Comparison of ENCODE assay signal across 8 cellular contexts in the genomic region with DNA sequence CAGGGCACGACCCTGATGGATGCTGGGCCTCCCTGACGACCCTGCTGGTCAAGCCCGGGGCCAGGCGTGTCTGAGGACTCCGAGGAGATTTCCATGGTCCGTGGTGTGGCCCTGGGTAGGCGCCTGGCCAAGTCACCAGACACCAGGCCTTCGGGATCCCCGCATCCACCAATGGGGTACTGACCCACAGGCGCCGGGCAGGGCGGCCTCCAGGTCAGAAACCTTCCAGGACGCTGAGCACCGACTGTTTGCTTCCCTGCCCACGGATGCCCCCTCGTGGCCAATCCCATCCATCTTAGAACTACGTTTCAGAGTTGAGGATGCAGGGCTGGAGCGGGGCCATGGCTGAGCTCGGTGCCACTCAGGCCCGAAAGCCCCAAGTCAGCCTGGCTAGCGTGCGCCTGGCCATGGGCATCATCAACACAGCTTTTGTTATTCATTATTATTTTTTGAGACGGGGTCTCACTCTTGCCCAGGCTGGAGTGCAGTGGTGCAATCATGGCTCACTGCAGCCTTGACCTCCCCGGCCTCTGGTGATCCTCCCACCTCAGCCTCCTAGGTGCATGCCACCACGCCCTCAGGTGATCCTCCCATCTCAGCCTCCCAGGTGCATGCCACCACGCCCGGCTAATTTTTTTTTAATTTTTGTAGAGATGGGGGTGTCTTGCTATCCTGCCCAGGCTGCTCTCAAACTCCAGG. TPM values are rescaled to one million over a fixed set of nuclear protein-coding genes. Genes with fewer than 3 reads are reported as not detected.
DNase-seq lines count a peak whose midpoint lies in the region; ATAC-seq and TF ChIP-seq lines count a peak whose summit lies in the region.

No MANE protein-coding gene starts in this region.

- H3K9me3 ChIP-seq in esophagus squamous epithelium, result no peaks in the 10 kb centered on the region

- peaks cover 37% of the 10 kb centered on the region for H3K27me3 Mint-ChIP-seq in stimulated activated memory B cell treated with anti-CD40 and anti-IgM and Interleukin-4, amounts not matched to agents 10 μg/mL and 1 μg/mL and 100 μg/mL, for 72 hours

- DNase-seq in AG20443 (ENCODE audit: low spot score), result peak; percentile 91
- peak; percentile 88 for DNase-seq in GM20000 (ENCODE audit: low spot score)
- DNase-seq in NCI-H82 treated with DMSO at 0.1 percent for 48 hours (lab: John Stamatoyannopoulos, UW; ENCODE audit: unreplicated experiment), result peak; percentile 14
- peak; percentile 20 for DNase-seq in activated T-cell treated with anti-CD3 and anti-CD28 coated beads for 24 hours (ENCODE audit: low read depth)
- DNase-seq in esophagus squamous epithelium (lab: John Stamatoyannopoulos, UW), result no peak
- DNase-seq in myocyte (ENCODE audit: low read depth), result peak; percentile 52

- H3K4me1 ChIP-seq in esophagus squamous epithelium, result peaks cover 0 to 16% (median 0%) of the 10 kb centered on the region in 3 donors

- no peak overlapping the region for H3K27ac ChIP-seq in esophagus squamous epithelium

- H3K36me3 ChIP-seq in esophagus squamous epithelium, result no peaks in the 10 kb centered on the region

- no peaks in the 10 kb centered on the region for H3K36me3 Mint-ChIP-seq in stimulated activated memory B cell treated with anti-CD40 and anti-IgM and Interleukin-4, amounts not matched to agents 10 μg/mL and 1 μg/mL and 100 μg/mL, for 72 hours

- no peak overlapping the region for H3K4me3 Mint-ChIP-seq in stimulated activated memory B cell treated with anti-CD40 and anti-IgM and Interleukin-4, amounts not matched to agents 10 μg/mL and 1 μg/mL and 100 μg/mL, for 72 hours

- H3K4me3 ChIP-seq in esophagus squamous epithelium, result no peak overlapping the region

- ATAC-seq in stimulated activated memory B cell treated with anti-CD40 and anti-IgM and Interleukin-4, amounts not matched to agents 10 μg/mL and 1 μg/mL and 100 μg/mL, for 72 hours, result peak; percentile 68
- no peak for ATAC-seq in GM21529 (IDR thresholded peaks at IDR 0.05; ENCODE audit: unreplicated experiment)

- H3K27ac Mint-ChIP-seq in stimulated activated memory B cell treated with anti-CD40 and anti-IgM and Interleukin-4, amounts not matched to agents 10 μg/mL and 1 μg/mL and 100 μg/mL, for 72 hours, result peak overlapping the region; percentile 3

- WGBS in esophagus squamous epithelium, 2 donors, result 22 to 35% methylated on average over 13 of the region's 27 CpGs

- peaks cover 0 to 74% (median 0%) of the 10 kb centered on the region in 4 donors for H3K27me3 ChIP-seq in esophagus squamous epithelium

- TF ChIP-seq CTCF in GM20000 (IDR thresholded peaks at IDR 0.05; ENCODE audit: extremely low read depth, missing control alignments), result peak; percentile 63
- peak; percentile 30 to 77 (median 72) for TF ChIP-seq CTCF in esophagus squamous epithelium (IDR thresholded peaks at IDR 0.05)

- intact Hi-C loops in esophagus squamous epithelium (cut with DNase I), result loop anchor here (10.0 kb wide), 1 partner anchor 226 kb away; no protein-coding TSS in a partner anchor

- H3K4me1 Mint-ChIP-seq in stimulated activated memory B cell treated with anti-CD40 and anti-IgM and Interleukin-4, amounts not matched to agents 10 μg/mL and 1 μg/mL and 100 μg/mL, for 72 hours, result no peaks in the 10 kb centered on the region

- TF ChIP-seq POLR2A in esophagus squamous epithelium (IDR thresholded peaks at IDR 0.05), result no peak

- H3K9me3 Mint-ChIP-seq in stimulated activated memory B cell treated with anti-CD40 and anti-IgM and Interleukin-4, amounts not matched to agents 10 μg/mL and 1 μg/mL and 100 μg/mL, for 72 hours, result no peaks in the 10 kb centered on the region

RNA-seq across cellular contexts. Expression of gene AMZ1, which starts 7.1 kb away (rescaled TPM):
- total RNA-seq in esophagus squamous epithelium, result under 1 TPM in 2 of 4 donors, not detected in 2; 0.12 to 0.19 TPM
- 0.11 TPM in 1 of 2 replicates, not detected in the other for total RNA-seq in myocyte
- 2.3 TPM for polyA plus RNA-seq in myocyte (2012)

RNA-seq across cellular contexts. Expression of gene TTYH3, which starts 49.2 kb away (rescaled TPM):
- 10 to 100 TPM in 2 of 4 donors, 1 to 10 TPM in 2; 4.7 to 23.1 (median 10.2) TPM for total RNA-seq in esophagus squamous epithelium
- 27.6 and 29.1 TPM in 2 replicates for total RNA-seq in myocyte
- polyA plus RNA-seq in myocyte (2012), result 46.4 TPM
